ENCODE assay signal across 8 cellular contexts in genomic region chr1:146448212-146448868, GRCh38.
A peak's percentile ranks its signal among the peaks of the same experiment; 100 is the strongest.
DNase-seq lines count a peak whose midpoint lies in the region; ATAC-seq and TF ChIP-seq lines count a peak whose summit lies in the region.
"Not testable (repeated sequence)": the region's sequence is repeated elsewhere in the genome, so short reads cannot be mapped to it uniquely, and the experiment has no call there.

No MANE protein-coding gene starts in this region.

- H2AFZ ChIP-seq in GM23338, result not testable (repeated sequence)

- TF ChIP-seq EP300 in ovary (IDR thresholded peaks at IDR 0.05), result not testable (repeated sequence)

- not testable (repeated sequence) for H3K4me1 Mint-ChIP-seq in GM23338

- intact Hi-C loops in left cardiac atrium (cut with DNase I); ovary (cut with DNase I): not testable (repeated sequence)

- in situ Hi-C loops in brain microvascular endothelial cell (cut with HindIII; ENCODE audit: low pct_ligation_motif_present, low sequenced_read_pairs), result not testable (repeated sequence)

- not testable (repeated sequence) for DNase-seq in GM23338 (ENCODE audit: low spot score)
- peak; percentile 39 for DNase-seq in activated CD4-positive, CD25-positive, alpha-beta regulatory T cell treated with anti-CD3 and anti-CD28 coated beads, Interleukin-2, amount 50 U/mL, for 72 hours
- DNase-seq in activated T-cell treated with anti-CD3 and anti-CD28 coated beads, Interleukin-2, amount 50 U/mL, for 48 hours, result peak; percentile 64 to 71
- DNase-seq in brain microvascular endothelial cell, result peak; percentile 47
- DNase-seq in left cardiac atrium, result peak; percentile 43
- peak; percentile 38 to 69 (median 59) for DNase-seq in ovary
- DNase-seq in stimulated activated CD4-positive, alpha-beta T cell treated with anti-CD3 and anti-CD28 coated beads, TNF-alpha, amount 100 ng/mL, for 24 hours (ENCODE audit: low read depth in 3 of 3), result peak in 2 of 3 experiments; percentile 14 to 53
- peak; percentile 52 for DNase-seq in ureter (ENCODE audit: low spot score)

- H3F3A ChIP-seq in GM23338 (replicated peaks; ENCODE audit: low read depth), result not testable (repeated sequence)

- H3K36me3 ChIP-seq in GM23338 (ENCODE audit: insufficient read depth); brain microvascular endothelial cell (replicated peaks); ovary: not testable (repeated sequence)

- ATAC-seq in GM23338 (peak; percentile 90), left cardiac atrium (peak in 1 of 2 donors; percentile 67)

- H3K79me2 ChIP-seq in GM23338 (replicated peaks; ENCODE audit: insufficient read depth), result not testable (repeated sequence)

- H3K9me3 ChIP-seq in ovary, result not testable (repeated sequence)

- peak overlapping the region; percentile 34; the same call in 1 of the 2 replicates for H3K4me3 ChIP-seq in GM23338
- not testable (repeated sequence) for H3K4me3 ChIP-seq in brain microvascular endothelial cell (ENCODE audit: low read depth, low read length); ovary

- not testable (repeated sequence) for H3K9me2 ChIP-seq in GM23338 (ENCODE audit: insufficient read depth)

- 3 to 13% methylated on average over 4 of the region's 4 CpGs; no CpG with 5 or more reads in 1 of the 3 donors for WGBS in ovary, 3 donors

- H3K4me2 ChIP-seq in GM23338, result peak overlapping the region; percentile 64

- H3K27ac ChIP-seq in GM23338 (ENCODE audit: low read depth); brain microvascular endothelial cell; ovary: not testable (repeated sequence)

- H4K20me1 ChIP-seq in GM23338 (replicated peaks; ENCODE audit: insufficient read depth), result not testable (repeated sequence)

- H3K4me1 ChIP-seq in GM23338 (ENCODE audit: insufficient read depth); ovary (ENCODE audit: insufficient read depth): not testable (repeated sequence)

- TF ChIP-seq CTCF in GM23338 (conservative IDR thresholded peaks at IDR 0.05; ENCODE audit: low read depth in 2 of 2) (peak; percentile 22 to 54; a peak in 3 of 4 replicates), brain microvascular endothelial cell (IDR thresholded peaks at IDR 0.05; ENCODE audit: low read depth, low read length, missing control alignments) (peak; percentile 30)
- TF ChIP-seq CTCF in ovary (IDR thresholded peaks at IDR 0.05), result not testable (repeated sequence)

- H3K27ac Mint-ChIP-seq in GM23338, result not testable (repeated sequence)

- not testable (repeated sequence) for H3K27me3 ChIP-seq in GM23338 (ENCODE audit: insufficient read depth); brain microvascular endothelial cell (replicated peaks); ovary

- not testable (repeated sequence) for H3K36me3 Mint-ChIP-seq in GM23338 (ENCODE audit: low read depth)

- H3K9me3 Mint-ChIP-seq in GM23338, result not testable (repeated sequence)

- H3K4me3 Mint-ChIP-seq in GM23338, result not testable (repeated sequence)

- TF ChIP-seq POLR2A in ovary (IDR thresholded peaks at IDR 0.05), result not testable (repeated sequence)

- H3K27me3 Mint-ChIP-seq in GM23338 (ENCODE audit: insufficient read depth, low read depth, poor library complexity), result not testable (repeated sequence)
